In the genomic region with DNA sequence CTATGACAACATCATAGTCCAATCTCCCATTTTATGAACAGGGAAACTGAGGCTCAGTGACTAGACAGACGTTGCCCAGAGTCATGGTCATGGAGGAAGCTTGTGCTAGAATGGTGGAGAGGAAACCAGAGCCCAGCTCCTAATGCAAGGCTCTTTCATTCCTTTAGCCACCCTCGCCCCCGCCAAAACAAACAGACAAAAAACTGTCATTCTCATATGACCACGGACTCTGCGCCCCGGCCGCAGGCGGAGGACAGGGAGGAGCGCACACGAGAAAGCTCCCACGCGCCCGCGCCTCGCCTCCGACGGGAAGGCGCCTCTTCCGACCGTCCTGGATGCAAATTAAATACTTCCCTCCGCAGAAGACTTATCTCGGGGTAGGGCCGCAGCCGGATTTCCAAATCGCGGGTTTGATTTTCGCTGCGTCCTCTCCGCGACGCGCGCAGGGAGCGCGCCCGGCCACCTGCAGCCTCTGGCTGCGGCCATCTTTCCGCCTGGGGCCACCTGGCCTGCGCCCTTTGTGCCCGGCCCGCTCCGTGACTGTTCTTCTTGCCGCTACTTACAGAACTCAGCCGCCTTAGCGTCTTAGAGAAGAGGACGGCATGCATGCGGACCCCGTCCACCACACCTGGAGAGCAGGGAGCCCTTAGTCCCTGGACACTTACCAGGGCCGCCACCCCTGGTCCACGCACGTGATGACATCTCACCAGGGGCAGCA, we compare ENCODE assay signal across 1 cellular context.
A peak's percentile ranks its signal among the peaks of the same experiment; 100 is the strongest.
TF ChIP-seq lines count a peak whose summit lies in the region.

No MANE protein-coding gene starts in this region.

TF ChIP-seq in K562, 482 proteins besides CTCF, POLR2A, EP300 and RAD21 (continued from another document and continues in another):
- TF ChIP-seq, protein P1, sequence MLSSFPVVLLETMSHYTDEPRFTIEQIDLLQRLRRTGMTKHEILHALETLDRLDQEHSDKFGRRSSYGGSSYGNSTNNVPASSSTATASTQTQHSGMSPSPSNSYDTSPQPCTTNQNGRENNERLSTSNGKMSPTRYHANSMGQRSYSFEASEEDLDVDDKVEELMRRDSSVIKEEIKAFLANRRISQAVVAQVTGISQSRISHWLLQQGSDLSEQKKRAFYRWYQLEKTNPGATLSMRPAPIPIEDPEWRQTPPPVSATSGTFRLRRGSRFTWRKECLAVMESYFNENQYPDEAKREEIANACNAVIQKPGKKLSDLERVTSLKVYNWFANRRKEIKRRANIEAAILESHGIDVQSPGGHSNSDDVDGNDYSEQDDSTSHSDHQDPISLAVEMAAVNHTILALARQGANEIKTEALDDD (IDR thresholded peaks at IDR 0.05): no peak
- TF ChIP-seq MYNN (IDR thresholded peaks at IDR 0.05): no peak
- no peak for TF ChIP-seq MYNN (CRISPR knock-in tag; IDR thresholded peaks at IDR 0.05)
- TF ChIP-seq, protein P2, sequence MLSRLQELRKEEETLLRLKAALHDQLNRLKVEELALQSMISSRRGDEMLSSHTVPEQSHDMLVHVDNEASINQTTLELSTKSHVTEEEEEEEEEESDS (CRISPR knock-in tag; IDR thresholded peaks at IDR 0.05): no peak
- no peak for TF ChIP-seq PHB2 (IDR thresholded peaks at IDR 0.05; ENCODE audit: low read depth)
- TF ChIP-seq ZNF23 (CRISPR knock-in tag; IDR thresholded peaks at IDR 0.05): no peak
- no peak for TF ChIP-seq NFE2L1 (tag; IDR thresholded peaks at IDR 0.05; ENCODE audit: borderline replicate concordance, low read depth)
- TF ChIP-seq, protein P3, sequence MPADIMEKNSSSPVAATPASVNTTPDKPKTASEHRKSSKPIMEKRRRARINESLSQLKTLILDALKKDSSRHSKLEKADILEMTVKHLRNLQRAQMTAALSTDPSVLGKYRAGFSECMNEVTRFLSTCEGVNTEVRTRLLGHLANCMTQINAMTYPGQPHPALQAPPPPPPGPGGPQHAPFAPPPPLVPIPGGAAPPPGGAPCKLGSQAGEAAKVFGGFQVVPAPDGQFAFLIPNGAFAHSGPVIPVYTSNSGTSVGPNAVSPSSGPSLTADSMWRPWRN (IDR thresholded peaks at IDR 0.05; ENCODE audit: low read depth): peak; percentile 83
- TF ChIP-seq GTF2E2 (tag; IDR thresholded peaks at IDR 0.05): no peak
- TF ChIP-seq FOXJ3 (CRISPR knock-in tag; IDR thresholded peaks at IDR 0.05): no peak
- no peak for TF ChIP-seq CREBBP (IDR thresholded peaks at IDR 0.05; ENCODE audit: low read depth, low read length)
- no peak for TF ChIP-seq DIDO1 (tag; IDR thresholded peaks at IDR 0.05; ENCODE audit: low read depth)
- TF ChIP-seq ZNF76 (CRISPR knock-in tag; IDR thresholded peaks at IDR 0.05; ENCODE audit: borderline replicate concordance): no peak
- no peak for TF ChIP-seq ATF1 (CRISPR knock-in tag; IDR thresholded peaks at IDR 0.05)
- TF ChIP-seq ATF1 (tag; IDR thresholded peaks at IDR 0.05): peak; percentile 56; the same call in 1 of the 2 replicates
- no peak for TF ChIP-seq SIN3B (IDR thresholded peaks at IDR 0.05; ENCODE audit: low read depth)
- TF ChIP-seq ZNF347 (CRISPR knock-in tag; IDR thresholded peaks at IDR 0.05; ENCODE audit: low read depth): no peak
- no peak for TF ChIP-seq RHOXF2B (CRISPR knock-in tag; conservative IDR thresholded peaks at IDR 0.05)
- TF ChIP-seq, protein P4, sequence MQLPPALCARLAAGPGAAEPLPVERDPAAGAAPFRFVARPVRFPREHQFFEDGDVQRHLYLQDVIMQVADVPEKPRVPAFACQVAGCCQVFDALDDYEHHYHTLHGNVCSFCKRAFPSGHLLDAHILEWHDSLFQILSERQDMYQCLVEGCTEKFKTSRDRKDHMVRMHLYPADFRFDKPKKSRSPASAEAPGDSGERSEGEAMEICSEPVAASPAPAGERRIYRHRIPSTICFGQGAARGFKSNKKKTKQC (CRISPR knock-in tag; IDR thresholded peaks at IDR 0.05): peak; percentile 49; the same call in 1 of the 2 replicates
- TF ChIP-seq, protein P5, sequence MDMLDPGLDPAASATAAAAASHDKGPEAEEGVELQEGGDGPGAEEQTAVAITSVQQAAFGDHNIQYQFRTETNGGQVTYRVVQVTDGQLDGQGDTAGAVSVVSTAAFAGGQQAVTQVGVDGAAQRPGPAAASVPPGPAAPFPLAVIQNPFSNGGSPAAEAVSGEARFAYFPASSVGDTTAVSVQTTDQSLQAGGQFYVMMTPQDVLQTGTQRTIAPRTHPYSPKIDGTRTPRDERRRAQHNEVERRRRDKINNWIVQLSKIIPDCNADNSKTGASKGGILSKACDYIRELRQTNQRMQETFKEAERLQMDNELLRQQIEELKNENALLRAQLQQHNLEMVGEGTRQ (CRISPR knock-in tag; IDR thresholded peaks at IDR 0.05): no peak
- TF ChIP-seq, protein P6, sequence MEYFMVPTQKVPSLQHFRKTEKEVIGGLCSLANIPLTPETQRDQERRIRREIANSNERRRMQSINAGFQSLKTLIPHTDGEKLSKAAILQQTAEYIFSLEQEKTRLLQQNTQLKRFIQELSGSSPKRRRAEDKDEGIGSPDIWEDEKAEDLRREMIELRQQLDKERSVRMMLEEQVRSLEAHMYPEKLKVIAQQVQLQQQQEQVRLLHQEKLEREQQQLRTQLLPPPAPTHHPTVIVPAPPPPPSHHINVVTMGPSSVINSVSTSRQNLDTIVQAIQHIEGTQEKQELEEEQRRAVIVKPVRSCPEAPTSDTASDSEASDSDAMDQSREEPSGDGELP (CRISPR knock-in tag; IDR thresholded peaks at IDR 0.05; ENCODE audit: borderline replicate concordance): peak; percentile 69
- 0 out of 2 replicates have a peak, but pooled peaks have one; percentile 65 for TF ChIP-seq ZNF24 (IDR thresholded peaks at IDR 0.05)
- TF ChIP-seq SETDB1 (IDR thresholded peaks at IDR 0.05; ENCODE audit: low read length): no peak
- TF ChIP-seq ZBTB1 (CRISPR knock-in tag; IDR thresholded peaks at IDR 0.05; ENCODE audit: borderline replicate concordance, low read depth): no peak
- TF ChIP-seq ZNF232 (CRISPR knock-in tag; IDR thresholded peaks at IDR 0.05): no peak
- TF ChIP-seq ZSCAN29 (IDR thresholded peaks at IDR 0.05): no peak
- TF ChIP-seq TCF7L2 (IDR thresholded peaks at IDR 0.05; ENCODE audit: low read depth, low read length): no peak
- no peak for TF ChIP-seq TOE1 (IDR thresholded peaks at IDR 0.05; ENCODE audit: borderline replicate concordance)
- TF ChIP-seq TOE1 (CRISPR knock-in tag; IDR thresholded peaks at IDR 0.05; ENCODE audit: borderline replicate concordance, low read depth): 0 out of 2 replicates have a peak, but pooled peaks have one; percentile 78
- no peak for TF ChIP-seq MIER1 (IDR thresholded peaks at IDR 0.05; ENCODE audit: low read depth)
- TF ChIP-seq ZNF121 (CRISPR knock-in tag; conservative IDR thresholded peaks at IDR 0.05): no peak
- no peak for TF ChIP-seq TCF3 (CRISPR knock-in tag; IDR thresholded peaks at IDR 0.05)
- peak; percentile 82 to 87 for TF ChIP-seq KDM1A (IDR thresholded peaks at IDR 0.05)
- TF ChIP-seq ZNF707 (CRISPR knock-in tag; conservative IDR thresholded peaks at IDR 0.05): no peak
- TF ChIP-seq PPARD (CRISPR knock-in tag; IDR thresholded peaks at IDR 0.05): no peak
- no peak for TF ChIP-seq NELFE (IDR thresholded peaks at IDR 0.05; ENCODE audit: insufficient read depth, insufficient read length)
- TF ChIP-seq, protein P7, sequence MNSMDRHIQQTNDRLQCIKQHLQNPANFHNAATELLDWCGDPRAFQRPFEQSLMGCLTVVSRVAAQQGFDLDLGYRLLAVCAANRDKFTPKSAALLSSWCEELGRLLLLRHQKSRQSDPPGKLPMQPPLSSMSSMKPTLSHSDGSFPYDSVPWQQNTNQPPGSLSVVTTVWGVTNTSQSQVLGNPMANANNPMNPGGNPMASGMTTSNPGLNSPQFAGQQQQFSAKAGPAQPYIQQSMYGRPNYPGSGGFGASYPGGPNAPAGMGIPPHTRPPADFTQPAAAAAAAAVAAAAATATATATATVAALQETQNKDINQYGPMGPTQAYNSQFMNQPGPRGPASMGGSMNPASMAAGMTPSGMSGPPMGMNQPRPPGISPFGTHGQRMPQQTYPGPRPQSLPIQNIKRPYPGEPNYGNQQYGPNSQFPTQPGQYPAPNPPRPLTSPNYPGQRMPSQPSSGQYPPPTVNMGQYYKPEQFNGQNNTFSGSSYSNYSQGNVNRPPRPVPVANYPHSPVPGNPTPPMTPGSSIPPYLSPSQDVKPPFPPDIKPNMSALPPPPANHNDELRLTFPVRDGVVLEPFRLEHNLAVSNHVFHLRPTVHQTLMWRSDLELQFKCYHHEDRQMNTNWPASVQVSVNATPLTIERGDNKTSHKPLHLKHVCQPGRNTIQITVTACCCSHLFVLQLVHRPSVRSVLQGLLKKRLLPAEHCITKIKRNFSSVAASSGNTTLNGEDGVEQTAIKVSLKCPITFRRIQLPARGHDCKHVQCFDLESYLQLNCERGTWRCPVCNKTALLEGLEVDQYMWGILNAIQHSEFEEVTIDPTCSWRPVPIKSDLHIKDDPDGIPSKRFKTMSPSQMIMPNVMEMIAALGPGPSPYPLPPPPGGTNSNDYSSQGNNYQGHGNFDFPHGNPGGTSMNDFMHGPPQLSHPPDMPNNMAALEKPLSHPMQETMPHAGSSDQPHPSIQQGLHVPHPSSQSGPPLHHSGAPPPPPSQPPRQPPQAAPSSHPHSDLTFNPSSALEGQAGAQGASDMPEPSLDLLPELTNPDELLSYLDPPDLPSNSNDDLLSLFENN (IDR thresholded peaks at IDR 0.05; ENCODE audit: low read depth in 2 of 2, low read length in 2 of 2): no peak
- peak; percentile 23; the same call in 1 of the 2 replicates for TF ChIP-seq ESRRA (IDR thresholded peaks at IDR 0.05; ENCODE audit: borderline replicate concordance, low read depth)
- TF ChIP-seq NR4A1 (CRISPR knock-in tag; IDR thresholded peaks at IDR 0.05): 0 out of 2 replicates have a peak, but pooled peaks have one; percentile 52
- no peak; the same call in 1 of the 2 replicates for TF ChIP-seq NR4A1 (tag; IDR thresholded peaks at IDR 0.05)
- TF ChIP-seq TCF7 (IDR thresholded peaks at IDR 0.05; ENCODE audit: borderline replicate concordance): no peak
- TF ChIP-seq MTA2 (IDR thresholded peaks at IDR 0.05; ENCODE audit: low read depth): peak; percentile 29; the same call in 1 of the 2 replicates
- peak in 1 of 2 experiments; percentile 64; a peak in 2 of 4 replicates for TF ChIP-seq FOXA3 (CRISPR knock-in tag; conservative IDR thresholded peaks at IDR 0.05 in 1 of 2, IDR thresholded peaks at IDR 0.05 in 1 of 2)
- TF ChIP-seq GATAD2B (IDR thresholded peaks at IDR 0.05; ENCODE audit: borderline replicate concordance): no peak
- no peak for TF ChIP-seq CCNT2 (IDR thresholded peaks at IDR 0.05; ENCODE audit: borderline replicate concordance, extremely low read depth, insufficient read length, low read depth, low read length)
- TF ChIP-seq ZFP36 (IDR thresholded peaks at IDR 0.05; ENCODE audit: low read depth, low read length, partially characterized antibody): no peak
- no peak; the same call in 1 of the 2 replicates for TF ChIP-seq GABPB1 (CRISPR knock-in tag; IDR thresholded peaks at IDR 0.05)
- TF ChIP-seq, protein P8, sequence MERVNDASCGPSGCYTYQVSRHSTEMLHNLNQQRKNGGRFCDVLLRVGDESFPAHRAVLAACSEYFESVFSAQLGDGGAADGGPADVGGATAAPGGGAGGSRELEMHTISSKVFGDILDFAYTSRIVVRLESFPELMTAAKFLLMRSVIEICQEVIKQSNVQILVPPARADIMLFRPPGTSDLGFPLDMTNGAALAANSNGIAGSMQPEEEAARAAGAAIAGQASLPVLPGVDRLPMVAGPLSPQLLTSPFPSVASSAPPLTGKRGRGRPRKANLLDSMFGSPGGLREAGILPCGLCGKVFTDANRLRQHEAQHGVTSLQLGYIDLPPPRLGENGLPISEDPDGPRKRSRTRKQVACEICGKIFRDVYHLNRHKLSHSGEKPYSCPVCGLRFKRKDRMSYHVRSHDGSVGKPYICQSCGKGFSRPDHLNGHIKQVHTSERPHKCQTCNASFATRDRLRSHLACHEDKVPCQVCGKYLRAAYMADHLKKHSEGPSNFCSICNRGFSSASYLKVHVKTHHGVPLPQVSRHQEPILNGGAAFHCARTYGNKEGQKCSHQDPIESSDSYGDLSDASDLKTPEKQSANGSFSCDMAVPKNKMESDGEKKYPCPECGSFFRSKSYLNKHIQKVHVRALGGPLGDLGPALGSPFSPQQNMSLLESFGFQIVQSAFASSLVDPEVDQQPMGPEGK (CRISPR knock-in tag; IDR thresholded peaks at IDR 0.05; ENCODE audit: borderline replicate concordance): no peak
- TF ChIP-seq HSF4 (CRISPR knock-in tag; IDR thresholded peaks at IDR 0.05; ENCODE audit: borderline replicate concordance): no peak
- TF ChIP-seq ZNF263 (CRISPR knock-in tag; IDR thresholded peaks at IDR 0.05; ENCODE audit: borderline replicate concordance): peak; percentile 63; the same call in 1 of the 2 replicates
- peak; percentile 14; the same call in 1 of the 2 replicates for TF ChIP-seq TARDBP (IDR thresholded peaks at IDR 0.05)
- TF ChIP-seq PTBP1 (IDR thresholded peaks at IDR 0.05; ENCODE audit: low read depth, low read length): no peak
- peak in 1 of 2 experiments; percentile 9; a peak in 1 of 3 replicates for TF ChIP-seq CBX3 (IDR thresholded peaks at IDR 0.05; ENCODE audit: borderline replicate concordance in 1 of 2, low read length in 2 of 2)
- TF ChIP-seq, protein P9, sequence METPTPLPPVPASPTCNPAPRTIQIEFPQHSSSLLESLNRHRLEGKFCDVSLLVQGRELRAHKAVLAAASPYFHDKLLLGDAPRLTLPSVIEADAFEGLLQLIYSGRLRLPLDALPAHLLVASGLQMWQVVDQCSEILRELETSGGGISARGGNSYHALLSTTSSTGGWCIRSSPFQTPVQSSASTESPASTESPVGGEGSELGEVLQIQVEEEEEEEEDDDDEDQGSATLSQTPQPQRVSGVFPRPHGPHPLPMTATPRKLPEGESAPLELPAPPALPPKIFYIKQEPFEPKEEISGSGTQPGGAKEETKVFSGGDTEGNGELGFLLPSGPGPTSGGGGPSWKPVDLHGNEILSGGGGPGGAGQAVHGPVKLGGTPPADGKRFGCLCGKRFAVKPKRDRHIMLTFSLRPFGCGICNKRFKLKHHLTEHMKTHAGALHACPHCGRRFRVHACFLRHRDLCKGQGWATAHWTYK (CRISPR knock-in tag; IDR thresholded peaks at IDR 0.05): no peak
- TF ChIP-seq, protein P10, sequence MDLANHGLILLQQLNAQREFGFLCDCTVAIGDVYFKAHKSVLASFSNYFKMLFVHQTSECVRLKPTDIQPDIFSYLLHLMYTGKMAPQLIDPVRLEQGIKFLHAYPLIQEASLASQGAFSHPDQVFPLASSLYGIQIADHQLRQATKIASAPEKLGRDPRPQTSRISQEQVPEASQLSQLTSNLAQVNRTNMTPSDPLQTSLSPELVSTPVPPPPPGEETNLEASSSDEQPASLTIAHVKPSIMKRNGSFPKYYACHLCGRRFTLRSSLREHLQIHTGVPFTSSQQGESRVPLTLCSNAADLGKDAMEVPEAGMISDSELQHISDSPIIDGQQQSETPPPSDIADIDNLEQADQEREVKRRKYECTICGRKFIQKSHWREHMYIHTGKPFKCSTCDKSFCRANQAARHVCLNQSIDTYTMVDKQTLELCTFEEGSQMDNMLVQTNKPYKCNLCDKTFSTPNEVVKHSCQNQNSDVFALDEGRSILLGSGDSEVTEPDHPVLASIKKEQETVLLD (IDR thresholded peaks at IDR 0.05): peak; percentile 64; the same call in 1 of the 2 replicates
- TF ChIP-seq ZNF830 (CRISPR knock-in tag; IDR thresholded peaks at IDR 0.05): 0 out of 2 replicates have a peak, but pooled peaks have one; percentile 48
- TF ChIP-seq SP1 (CRISPR knock-in tag; IDR thresholded peaks at IDR 0.05): peak; percentile 60
- no peak for TF ChIP-seq RFX1 (IDR thresholded peaks at IDR 0.05)
- no peak for TF ChIP-seq FOXM1 (IDR thresholded peaks at IDR 0.05; ENCODE audit: low read depth)
- no peak for TF ChIP-seq FOXM1 (CRISPR knock-in tag; IDR thresholded peaks at IDR 0.05; ENCODE audit: low read depth)
- no peak for TF ChIP-seq ZNF444 (CRISPR knock-in tag; IDR thresholded peaks at IDR 0.05)
